ENCODE assay signal across 21 cellular contexts in genomic region chr6:157260735-157261134, GRCh38.
DNase-seq lines count a peak whose midpoint lies in the region; ATAC-seq, FAIRE-seq and TF ChIP-seq lines count a peak whose summit lies in the region.
"Had no signal": no experiment of that assay in that cellular context is flagged by ENCODE, and none has a peak within 500 bp of the region (broad histone marks: within the 10 kb centered on the region; RNA-seq: fewer than 3 reads in every experiment).

No MANE protein-coding gene starts in this region.

- H3K4me1 Mint-ChIP-seq in activated T-helper 17 cell treated with anti-CD3 and anti-CD28 coated beads, Interleukin-2, amount 50 U/mL, for 72 hours, result no peaks in the 10 kb centered on the region
- H3K4me1 Mint-ChIP-seq: H9 had no signal

- no peaks in the 10 kb centered on the region for H3K36me3 Mint-ChIP-seq in activated T-helper 17 cell treated with anti-CD3 and anti-CD28 coated beads, Interleukin-2, amount 50 U/mL, for 72 hours (ENCODE audit: low read depth)

- peak overlapping the region; percentile 1 for H2AK9ac ChIP-seq in IMR-90 (replicated peaks; ENCODE audit: low read depth, low read length, poor library complexity)

- H3K4ac ChIP-seq in IMR-90 (ENCODE audit: low read depth, low read length), result no peak overlapping the region

- H3K18ac ChIP-seq in IMR-90 (ENCODE audit: low read depth, low read length), result no peak overlapping the region

- no peaks in the 10 kb centered on the region for H3K79me1 ChIP-seq in IMR-90 (ENCODE audit: low read depth in 1 of 2, low read length in 2 of 2)

- TF ChIP-seq POLR2A in IMR-90 (IDR thresholded peaks at IDR 0.05; ENCODE audit: low read depth, low read length) (no peak), prostate gland (IDR thresholded peaks at IDR 0.05) (no peak)

- no peak overlapping the region for H4K8ac ChIP-seq in IMR-90 (ENCODE audit: low read depth in 2 of 2, low read length in 2 of 2)

- TF ChIP-seq CTCF in IMR-90 (conservative IDR thresholded peaks at IDR 0.05; ENCODE audit: low read depth, low read length) (no peak), bronchial epithelial cell (IDR thresholded peaks at IDR 0.05; ENCODE audit: insufficient read depth, low read length, severe bottlenecking) (no peak), prostate gland (IDR thresholded peaks at IDR 0.05) (no peak)

- H3K27ac Mint-ChIP-seq in activated T-helper 17 cell treated with anti-CD3 and anti-CD28 coated beads, Interleukin-2, amount 50 U/mL, for 72 hours, result no peak overlapping the region
- H3K27ac Mint-ChIP-seq: CD4-positive, CD25-positive, alpha-beta regulatory T cell; H9; HFFc6 had no signal

- intact Hi-C loops in IMR-90 (cut with micrococcal nuclease), result no loop called here
- intact Hi-C loops in prostate gland (cut with DNase I), result no loop called here

- H3K27ac ChIP-seq in IMR-90 (ENCODE audit: insufficient read depth, low read length), result no peak overlapping the region
- H3K27ac ChIP-seq in prostate gland, result no peak overlapping the region
- H3K27ac ChIP-seq: GM23248, SK-N-MC had no signal

- no peak for ATAC-seq in IMR-90 (ENCODE audit: low read depth)
- ATAC-seq in activated T-helper 17 cell treated with anti-CD3 and anti-CD28 coated beads, Interleukin-2, amount 50 U/mL, for 72 hours (replicated peaks), result no peak
- ATAC-seq: GM12878, K562 had no signal

- no TSS peak for BruUV-seq in IMR-90 (replicated peaks; lab: Mats Ljungman, UMichigan)

- H2BK120ac ChIP-seq in IMR-90 (ENCODE audit: low read depth, low read length), result no peak overlapping the region

- no peak overlapping the region for H2BK20ac ChIP-seq in IMR-90 (ENCODE audit: low read depth, low read length)

- H2AK5ac ChIP-seq in IMR-90 (ENCODE audit: low read depth, low read length), result no peak overlapping the region

- H3K27me3 Mint-ChIP-seq in activated T-helper 17 cell treated with anti-CD3 and anti-CD28 coated beads, Interleukin-2, amount 50 U/mL, for 72 hours, result peaks cover 3% of the 10 kb centered on the region

- H3K4me1 ChIP-seq in IMR-90 (ENCODE audit: control insufficient read depth, insufficient read depth, low read length) (no peaks in the 10 kb centered on the region), prostate gland (replicated peaks) (peaks cover 6% of the 10 kb centered on the region)

- FAIRE-seq in bronchial epithelial cell (lab: Jason Lieb, UNC), result peak; percentile 76
- FAIRE-seq: GM12878, K562 had no signal

- H3K9ac ChIP-seq in IMR-90 (ENCODE audit: low read depth, low read length), result no peak overlapping the region
- H3K9ac ChIP-seq: GM23248 had no signal

- H2BK15ac ChIP-seq in IMR-90 (ENCODE audit: low read depth, low read length), result no peak overlapping the region

- H4K91ac ChIP-seq in IMR-90 (ENCODE audit: insufficient read depth, low read depth, low read length), result no peak overlapping the region

- no peak overlapping the region for H3K23ac ChIP-seq in IMR-90 (ENCODE audit: low read depth, low read length)

- H3K9me3 Mint-ChIP-seq in activated T-helper 17 cell treated with anti-CD3 and anti-CD28 coated beads, Interleukin-2, amount 50 U/mL, for 72 hours, result no peaks in the 10 kb centered on the region
- H3K9me3 Mint-ChIP-seq: H9, HFFc6 had no signal

- dilution Hi-C loops in IMR-90 (cut with HindIII; ENCODE audit: low sequenced_read_pairs, unreplicated experiment), result no loop called here

- WGBS in IMR-90 (ENCODE audit: extremely low coverage in 2 of 2, insufficient read length in 1 of 2), 2 experiments, result 68% methylated on average over 2 of the region's 9 CpGs; no CpG with 5 or more reads in 1 of the 2 experiments
- WGBS in prostate gland, result 50% methylated on average over 9 of the region's 9 CpGs

- H2AFZ ChIP-seq in IMR-90 (replicated peaks; ENCODE audit: low read length, poor library complexity), result no peak overlapping the region
- H2AFZ ChIP-seq: GM23248 had no signal

- H4K5ac ChIP-seq in IMR-90 (ENCODE audit: low read depth, low read length), result no peak overlapping the region

- no peak overlapping the region for H3K56ac ChIP-seq in IMR-90 (ENCODE audit: extremely low read depth, insufficient read depth, low read length)

- POLR2A ChIA-PET in IMR-90 (lab: Charles Lee; ENCODE audit: unreplicated experiment), result no interaction called here

- DNase-seq in IMR-90 (no peak), NCI-H1105 (lab: John Stamatoyannopoulos, UW) (peak; percentile 81), bronchial epithelial cell (ENCODE audit: low read depth) (peak; percentile 85), prostate gland (ENCODE audit: low spot score) (peak; percentile 62), KBM-7 (no peak), NCI-H524 (lab: John Stamatoyannopoulos, UW) (no peak)
- DNase-seq: CD4-positive, CD25-positive, alpha-beta regulatory T cell; COR-L47; DND-41; GM23248; H9; HFFc6; NCI-H1092 treated with DMSO at 0.1 percent for 48 hours; NCI-H2029 treated with DMSO at 0.1 percent for 48 hours; NCI-H510A; SHP77 treated with DMSO at 0.1 percent for 48 hours; SW 1271 had no signal

- H3K9me1 ChIP-seq in IMR-90 (ENCODE audit: insufficient read depth, low read length), result no peaks in the 10 kb centered on the region

- TF ChIP-seq RAD21 in IMR-90 (IDR thresholded peaks at IDR 0.05; ENCODE audit: low read length), result no peak

- no peaks in the 10 kb centered on the region for H4K20me1 ChIP-seq in IMR-90 (ENCODE audit: insufficient read depth, low read length)

- in situ Hi-C loops in IMR-90 (cut with MboI; ENCODE audit: low sequenced_read_pairs) (no loop called here), KBM-7 (cut with MboI; ENCODE audit: low pct_unique_long_range_greater_than_20kb, low sequenced_read_pairs) (no loop called here)

- H3K4me3 ChIP-seq in IMR-90 (ENCODE audit: insufficient read depth, low read depth, low read length), result no peak overlapping the region
- H3K4me3 ChIP-seq in bronchial epithelial cell (ENCODE audit: low read depth, low read length), result no peak overlapping the region
- H3K4me3 ChIP-seq in prostate gland, result no peak overlapping the region
- H3K4me3 ChIP-seq: GM12878, GM23248, K562, SK-N-MC had no signal

- H3K4me3 Mint-ChIP-seq in activated T-helper 17 cell treated with anti-CD3 and anti-CD28 coated beads, Interleukin-2, amount 50 U/mL, for 72 hours, result no peak overlapping the region
- H3K4me3 Mint-ChIP-seq: CD4-positive, CD25-positive, alpha-beta regulatory T cell; H9; HFFc6 had no signal

- no peaks in the 10 kb centered on the region for H3K36me3 ChIP-seq in IMR-90 (ENCODE audit: control insufficient read depth, insufficient read depth, low read length)
- H3K36me3 ChIP-seq in bronchial epithelial cell (ENCODE audit: control insufficient read depth, insufficient read depth, low read length), result no peaks in the 10 kb centered on the region
- no peaks in the 10 kb centered on the region for H3K36me3 ChIP-seq in prostate gland

- CTCF ChIA-PET in IMR-90 (lab: Yijun Ruan, JAX), result no interaction called here

- no peaks in the 10 kb centered on the region for H3K9me3 ChIP-seq in IMR-90 (ENCODE audit: control insufficient read depth, insufficient read depth, low read length)
- no peaks in the 10 kb centered on the region for H3K9me3 ChIP-seq in prostate gland

- no peak overlapping the region for H2BK5ac ChIP-seq in IMR-90 (ENCODE audit: low read depth, low read length, poor library complexity, severe bottlenecking)

- H3K14ac ChIP-seq in IMR-90 (replicated peaks; ENCODE audit: low read depth, low read length), result no peak overlapping the region

- H3K4me2 ChIP-seq in IMR-90 (ENCODE audit: low read depth, low read length), result no peak overlapping the region

- H3K27me3 ChIP-seq in IMR-90 (ENCODE audit: control insufficient read depth, insufficient read depth, low read length) (peaks cover 22% of the 10 kb centered on the region), bronchial epithelial cell (ENCODE audit: control insufficient read depth, insufficient read depth, low read length) (no peaks in the 10 kb centered on the region), prostate gland (replicated peaks; ENCODE audit: insufficient read depth) (no peaks in the 10 kb centered on the region)

TF ChIP-seq in IMR-90, 13 proteins besides CTCF, POLR2A, EP300 and RAD21:
- TF ChIP-seq NFE2L2 (IDR thresholded peaks at IDR 0.05; ENCODE audit: low read depth, low read length) (no peak), ELK1 (IDR thresholded peaks at IDR 0.05; ENCODE audit: borderline replicate concordance, low read depth, low read length) (no peak), SMC3 (IDR thresholded peaks at IDR 0.05; ENCODE audit: low read depth, low read length) (no peak), FOS (IDR thresholded peaks at IDR 0.05; ENCODE audit: low read depth, low read length) (no peak), MAZ (IDR thresholded peaks at IDR 0.05; ENCODE audit: borderline replicate concordance, low read depth, low read length) (no peak), RCOR1 (IDR thresholded peaks at IDR 0.05; ENCODE audit: insufficient replicate concordance, low read length) (no peak), CEBPB (IDR thresholded peaks at IDR 0.05; ENCODE audit: low read depth, low read length) (no peak), MXI1 (IDR thresholded peaks at IDR 0.05; ENCODE audit: borderline replicate concordance, low read depth, low read length) (no peak)

Comparison
In these comparisons a context has a peak if more than half of its experiments do, and no peak if none do; other contexts are left out.
1. DNase-seq: peak in NCI-H1105 (single experiment), bronchial epithelial cell (single experiment) and prostate gland (single experiment); none in IMR-90 (single experiment), KBM-7 (single experiment) and NCI-H524 (0 of 2).